Comparison of ENCODE assay signal across 28 cellular contexts in genomic region chr10:47249881-47250280, GRCh38. TPM values are rescaled to one million over a fixed set of nuclear protein-coding genes. Genes with fewer than 3 reads are reported as not detected.
"Had no signal": no experiment of that assay in that cellular context is flagged by ENCODE, and none has a peak within 500 bp of the region (broad histone marks: within the 10 kb centered on the region; RNA-seq: fewer than 3 reads in every experiment).

No MANE protein-coding gene starts in this region.

- H3K9me3 Mint-ChIP-seq: immature natural killer cell; memory B cell; mesothelial cell of epicardium; natural killer cell treated with Interleukin-12 subunit alpha and Interleukin-12 subunit beta and Interleukin-15 and Interleukin-18, amount 100 ng/mL, for 72 hours; neural crest cell had no signal

- H3K27ac Mint-ChIP-seq: immature natural killer cell; memory B cell; mesothelial cell of epicardium; natural killer cell treated with Interleukin-12 subunit alpha and Interleukin-12 subunit beta and Interleukin-15 and Interleukin-18, amount 100 ng/mL, for 72 hours had no signal

- DNase-seq: colonic mucosa; dermis blood vessel endothelial cell; effector memory CD4-positive, alpha-beta T cell; hypothalamus; immature natural killer cell; left ventricle myocardium superior; lower lobe of right lung; mucosa of descending colon; naive B cell; stimulated activated CD4-positive, alpha-beta T cell treated with anti-CD3 and anti-CD28 coated beads, Interleukin-12 subunit alpha, Interleukin-12 subunit beta, amount 100 ng/mL, for 4 hours; stimulated activated CD4-positive, alpha-beta T cell treated with anti-CD3 and anti-CD28 coated beads, Interleukin-1b, Interleukin-23, amount 100 ng/mL, for 48 hours; stimulated activated CD4-positive, alpha-beta T cell treated with anti-CD3 and anti-CD28 coated beads, Interleukin-4, amount 100 ng/mL, for 1 hour; stimulated activated CD8-positive, alpha-beta memory T cell treated with anti-CD3 and anti-CD28 coated beads, Interleukin-4, amount 100 ng/mL, for 48 hours; stimulated activated naive CD4-positive, alpha-beta T cell treated with Interleukin-2 at 50 U/mL for 16 hours; stomach; thyroid gland; upper lobe of left lung had no signal

- H3K4me3 ChIP-seq: colonic mucosa, lower lobe of right lung, mucosa of descending colon, prostate gland, right atrium auricular region, smooth muscle cell, stomach, thyroid gland, upper lobe of left lung had no signal

- H3K4me1 Mint-ChIP-seq: immature natural killer cell, mesothelial cell of epicardium had no signal

- H3K36me3 ChIP-seq: colonic mucosa, lower lobe of right lung, neutrophil, prostate gland, right atrium auricular region, stomach, thyroid gland, upper lobe of left lung had no signal

- H3K4me2 ChIP-seq: smooth muscle cell had no signal

- H3K27ac ChIP-seq: colonic mucosa, lower lobe of right lung, neutrophil, prostate gland, right atrium auricular region, stomach, thyroid gland, upper lobe of left lung had no signal

- H3K9me3 ChIP-seq: colonic mucosa, lower lobe of right lung, mucosa of descending colon, neutrophil, prostate gland, right atrium auricular region, stomach, thyroid gland, upper lobe of left lung had no signal

- H3K4me1 ChIP-seq: colonic mucosa, lower lobe of right lung, prostate gland, stomach, upper lobe of left lung had no signal

- H3K27me3 Mint-ChIP-seq: natural killer cell treated with Interleukin-12 subunit alpha and Interleukin-12 subunit beta and Interleukin-15 and Interleukin-18, amount 100 ng/mL, for 72 hours had no signal

- H3K4me3 Mint-ChIP-seq: immature natural killer cell; memory B cell; mesothelial cell of epicardium; naive B cell; natural killer cell treated with Interleukin-12 subunit alpha and Interleukin-12 subunit beta and Interleukin-15 and Interleukin-18, amount 100 ng/mL, for 72 hours; neural crest cell had no signal

- H3K36me3 Mint-ChIP-seq: immature natural killer cell; memory B cell; mesothelial cell of epicardium; naive B cell; natural killer cell treated with Interleukin-12 subunit alpha and Interleukin-12 subunit beta and Interleukin-15 and Interleukin-18, amount 100 ng/mL, for 72 hours had no signal

- H3K27me3 ChIP-seq: colonic mucosa, neutrophil, right atrium auricular region, thyroid gland, upper lobe of left lung had no signal

- ATAC-seq: left ventricle myocardium superior; lower lobe of right lung; mucosa of descending colon; natural killer cell treated with Interleukin-12 subunit alpha and Interleukin-12 subunit beta and Interleukin-15 and Interleukin-18, amount 100 ng/mL, for 72 hours; sciatic nerve had no signal

RNA-seq across cellular contexts. Expression of gene GDF10, which starts 50.1 kb away (rescaled TPM):
- total RNA-seq: dermis blood vessel endothelial cell; fibroblast of villous mesenchyme; natural killer cell treated with Interleukin-12 subunit alpha and Interleukin-12 subunit beta and Interleukin-15 and Interleukin-18, amount 100 ng/mL, for 72 hours had no signal
- polyA plus RNA-seq: immature natural killer cell, keratinocyte had no signal
